Comparison of ENCODE assay signal across 11 cellular contexts in the genomic region with DNA sequence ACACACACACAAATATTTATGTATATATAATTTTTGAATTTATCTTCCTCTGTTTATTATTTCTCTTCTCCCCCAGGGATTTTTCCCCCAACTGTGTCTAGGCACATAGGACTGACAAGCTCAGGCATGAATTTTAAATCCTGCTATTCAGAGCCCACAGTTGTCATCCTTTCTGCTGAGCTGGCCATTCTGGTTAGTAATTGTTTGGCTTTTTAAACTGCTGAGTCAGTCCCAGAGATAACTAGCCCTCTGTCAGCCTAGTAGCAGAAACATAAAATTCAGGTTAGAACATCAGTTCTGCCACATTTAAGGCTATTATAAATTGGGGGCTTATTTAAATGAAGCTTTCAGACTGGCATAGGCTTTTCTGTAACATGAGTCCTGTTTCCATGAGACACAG.
"Had no signal": no experiment of that assay in that cellular context is flagged by ENCODE, and none has a peak within 500 bp of the region (broad histone marks: within the 10 kb centered on the region; RNA-seq: fewer than 3 reads in every experiment).

No MANE protein-coding gene starts in this region.

- H3K36me3 ChIP-seq: transverse colon had no signal

- H3K27ac Mint-ChIP-seq: activated T-helper 1 cell treated with anti-CD3 and anti-CD28 coated beads, Interleukin-12 subunit alpha, Interleukin-12 subunit beta, Interleukin-2, Interleukin-4 antibody, amounts not matched to agents 30 ng/mL and 10 ng/mL and 1 ng/mL, durations not matched to agents 14 hours and 24 hours and 36 hours; progenitor cell of endocrine pancreas had no signal

- H3K4me3 ChIP-seq: transverse colon had no signal

- H3K9me3 ChIP-seq: transverse colon had no signal

- H3K27me3 ChIP-seq: transverse colon had no signal

- H3K4me3 Mint-ChIP-seq: activated T-helper 1 cell treated with anti-CD3 and anti-CD28 coated beads, Interleukin-12 subunit alpha, Interleukin-12 subunit beta, Interleukin-2, Interleukin-4 antibody, amounts not matched to agents 30 ng/mL and 10 ng/mL and 1 ng/mL, durations not matched to agents 14 hours and 24 hours and 36 hours had no signal

- ATAC-seq: right cardiac atrium had no signal

- H3K4me1 ChIP-seq: transverse colon had no signal

- H3K27me3 Mint-ChIP-seq: progenitor cell of endocrine pancreas had no signal

- H3K9me3 Mint-ChIP-seq: activated T-helper 1 cell treated with anti-CD3 and anti-CD28 coated beads, Interleukin-12 subunit alpha, Interleukin-12 subunit beta, Interleukin-2, Interleukin-4 antibody, amounts not matched to agents 30 ng/mL and 10 ng/mL and 1 ng/mL, durations not matched to agents 14 hours and 24 hours and 36 hours had no signal

- DNase-seq: activated CD4-positive, alpha-beta T cell treated with anti-CD3 and anti-CD28 coated beads, Interleukin-2, amount 50 U/mL, for 1 hour; anterior cingulate cortex; dermis blood vessel endothelial cell; right cardiac atrium; small intestine; stimulated activated CD4-positive, alpha-beta T cell treated with anti-CD3 and anti-CD28 coated beads, Interleukin-4, amount 100 ng/mL, for 24 hours; stimulated activated naive CD4-positive, alpha-beta T cell; substantia nigra; transverse colon had no signal

- H3K27ac ChIP-seq: transverse colon had no signal
